34 cellular contexts compared by ENCODE assay signal in the genomic region with DNA sequence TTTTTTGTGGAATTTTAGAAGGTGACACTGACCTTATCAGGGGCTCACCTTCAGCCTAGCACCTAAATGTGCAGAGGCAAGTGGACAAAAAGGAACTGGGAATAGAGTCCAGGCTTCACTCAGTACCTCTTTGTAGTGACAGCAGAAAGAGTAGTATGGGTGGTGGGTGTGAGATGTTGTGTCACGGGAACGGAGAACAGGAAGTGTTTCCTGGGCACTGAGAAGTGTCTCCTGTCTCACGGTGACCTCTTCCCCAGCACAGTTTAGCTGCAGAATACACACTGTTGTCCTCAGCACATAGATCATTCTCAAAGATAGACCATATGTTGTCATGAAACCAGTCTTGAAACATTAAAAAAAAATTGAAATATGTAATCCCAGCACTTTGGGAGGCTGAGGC. TPM values are rescaled to one million over a fixed set of nuclear protein-coding genes. Genes with fewer than 3 reads are reported as not detected.
"Had no signal": no experiment of that assay in that cellular context is flagged by ENCODE, and none has a peak within 500 bp of the region (broad histone marks: within the 10 kb centered on the region; RNA-seq: fewer than 3 reads in every experiment).

No MANE protein-coding gene starts in this region.

- H3K9me3 Mint-ChIP-seq: natural killer cell; neural progenitor cell; stimulated activated naive CD8-positive, alpha-beta T cell treated with anti-CD3 and anti-CD28 coated beads, Interleukin-15, Interleukin-2, amounts not matched to agents 100 ng/mL and 50 ng/mL, for 24 hours had no signal

- H3K27ac Mint-ChIP-seq: mesothelial cell of epicardium; naive B cell; natural killer cell; nephron progenitor cell; neural progenitor cell; stimulated activated effector memory CD8-positive, alpha-beta T cell treated with anti-CD3 and anti-CD28 coated beads, Interleukin-12 subunit alpha, Interleukin-12 subunit beta, amount 100 ng/mL, for 72 hours; stimulated activated naive CD8-positive, alpha-beta T cell treated with anti-CD3 and anti-CD28 coated beads, Interleukin-15, Interleukin-2, amounts not matched to agents 100 ng/mL and 50 ng/mL, for 24 hours had no signal

- H3K4me3 ChIP-seq: hepatocyte, left ventricle myocardium inferior, lung, neural progenitor cell, ovary, prostate gland, sigmoid colon, spleen, suprapubic skin, thoracic aorta, tibial artery, uterus had no signal

- H3K4me1 ChIP-seq: left ventricle myocardium inferior, neural progenitor cell, prostate gland, sigmoid colon, spleen, suprapubic skin, tibial artery, uterus had no signal

- H3K4me3 Mint-ChIP-seq: mesothelial cell of epicardium; naive B cell; natural killer cell; nephron progenitor cell; neural progenitor cell; stimulated activated effector memory CD8-positive, alpha-beta T cell treated with anti-CD3 and anti-CD28 coated beads, Interleukin-12 subunit alpha, Interleukin-12 subunit beta, amount 100 ng/mL, for 72 hours; stimulated activated naive CD8-positive, alpha-beta T cell treated with anti-CD3 and anti-CD28 coated beads, Interleukin-15, Interleukin-2, amounts not matched to agents 100 ng/mL and 50 ng/mL, for 24 hours had no signal

- H3K4me2 ChIP-seq: hepatocyte, neural progenitor cell had no signal

- H2AFZ ChIP-seq: hepatocyte, neural progenitor cell had no signal

- H3K27me3 ChIP-seq: hepatocyte, neural progenitor cell, ovary, sigmoid colon, suprapubic skin, tibial artery had no signal

- H3K36me3 ChIP-seq: left ventricle myocardium inferior, neural progenitor cell, neutrophil, ovary, prostate gland, sigmoid colon, spleen, suprapubic skin, thoracic aorta, tibial artery, uterus had no signal

- DNase-seq: islet precursor cell; left ventricle myocardium inferior; mesendoderm; naive B cell; natural killer cell; nephron progenitor cell; occipital lobe; ovary; posterior cingulate gyrus; retina; right cardiac atrium; sigmoid colon; small intestine; spleen; stimulated activated CD4-positive, alpha-beta T cell treated with anti-CD3 and anti-CD28 coated beads, Interleukin-4, amount 100 ng/mL, for 24 hours; stimulated activated naive CD4-positive, alpha-beta T cell; tibial artery; trophoblast cell; uterus had no signal

- H3K79me2 ChIP-seq: hepatocyte had no signal

- H3K4me1 Mint-ChIP-seq: naive B cell; natural killer cell; nephron progenitor cell; neural progenitor cell; stimulated activated effector memory CD8-positive, alpha-beta T cell treated with anti-CD3 and anti-CD28 coated beads, Interleukin-12 subunit alpha, Interleukin-12 subunit beta, amount 100 ng/mL, for 72 hours had no signal

- H3K9ac ChIP-seq: neural progenitor cell had no signal

- H3K9me3 ChIP-seq: neutrophil, ovary, prostate gland, suprapubic skin, thoracic aorta, tibial artery, uterus had no signal

- H3K27ac ChIP-seq: hepatocyte, left ventricle myocardium inferior, neural progenitor cell, neutrophil, ovary, prostate gland, sigmoid colon, spleen, suprapubic skin, thoracic aorta, tibial artery, uterus had no signal

- FAIRE-seq: small intestine had no signal

- H3K36me3 Mint-ChIP-seq: mesothelial cell of epicardium; naive B cell; natural killer cell; neural progenitor cell; stimulated activated effector memory CD8-positive, alpha-beta T cell treated with anti-CD3 and anti-CD28 coated beads, Interleukin-12 subunit alpha, Interleukin-12 subunit beta, amount 100 ng/mL, for 72 hours had no signal

RNA-seq across cellular contexts. Expression of gene LGALS14, which starts 17.5 kb away (rescaled TPM):
- total RNA-seq: kidney epithelial cell, left ventricle myocardium inferior, lower leg skin, lung, natural killer cell, occipital lobe, ovary, prostate gland, right cardiac atrium, sigmoid colon, spleen, subcutaneous adipose tissue, suprapubic skin, thoracic aorta, ureter, uterus had no signal
- polyA plus RNA-seq: lung, ovary, right cardiac atrium, sigmoid colon, small intestine, spleen had no signal

RNA-seq across cellular contexts. Expression of gene LGALS16, which starts 31.0 kb away (rescaled TPM):
- total RNA-seq: hepatocyte, kidney epithelial cell, left ventricle myocardium inferior, lower leg skin, lung, mesothelial cell of epicardium, mononuclear cell, natural killer cell, occipital lobe, ovary, prostate gland, right cardiac atrium, sigmoid colon, spleen, subcutaneous adipose tissue, suprapubic skin, thoracic aorta, ureter, uterus had no signal
- polyA plus RNA-seq: hepatocyte, lung, ovary, right cardiac atrium, sigmoid colon, small intestine, spleen had no signal

RNA-seq across cellular contexts. Expression of gene CLC, which starts 51.1 kb away (rescaled TPM):
- total RNA-seq: hepatocyte, kidney epithelial cell, left ventricle myocardium inferior, lower leg skin, mesothelial cell of epicardium, occipital lobe, ovary, prostate gland, right cardiac atrium, sigmoid colon, subcutaneous adipose tissue, suprapubic skin, thoracic aorta, ureter, uterus had no signal
- polyA plus RNA-seq: hepatocyte, ovary, right cardiac atrium had no signal
